In the genomic region with DNA sequence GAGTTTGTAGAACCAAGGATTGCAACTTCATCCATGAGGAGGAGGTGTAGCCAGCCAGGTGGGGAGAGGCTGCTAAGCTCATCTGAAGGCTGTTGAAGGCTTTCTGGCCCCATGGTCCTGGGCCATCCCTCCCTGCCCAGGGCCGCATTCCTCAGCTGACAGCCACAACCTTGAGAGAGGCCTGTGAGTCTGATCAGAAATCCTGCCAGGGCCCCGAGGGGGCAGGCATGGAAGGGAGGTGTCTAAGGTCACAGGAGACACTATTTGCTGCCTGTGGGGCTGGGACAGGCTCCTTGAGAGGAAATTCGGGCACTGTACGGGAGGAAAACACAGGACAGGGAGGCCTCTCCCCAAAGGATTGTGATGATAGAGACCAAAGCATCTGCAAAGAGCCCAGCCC, we compare ENCODE assay signal across 32 cellular contexts.
"Had no signal": no experiment of that assay in that cellular context is flagged by ENCODE, and none has a peak within 500 bp of the region (broad histone marks: within the 10 kb centered on the region; RNA-seq: fewer than 3 reads in every experiment).

No MANE protein-coding gene starts in this region.

- H3K4me1 ChIP-seq: lower lobe of right lung, pancreas, psoas muscle, sigmoid colon, upper lobe of left lung, vagina had no signal

- ATAC-seq: esophagus mucosa; left lobe of liver; lower lobe of right lung; mucosa of descending colon; psoas muscle; stimulated activated memory B cell treated with anti-CD40 and anti-IgM and Interleukin-4, amounts not matched to agents 10 μg/mL and 1 μg/mL and 100 μg/mL, for 72 hours; stimulated activated naive CD8-positive, alpha-beta T cell treated with anti-CD3 and anti-CD28 coated beads, Interleukin-15, amount 100 ng/mL, for 72 hours had no signal

- H3K27ac ChIP-seq: brain microvascular endothelial cell, coronary artery, dorsolateral prefrontal cortex, lower lobe of right lung, pancreas, psoas muscle, sigmoid colon, upper lobe of left lung, vagina had no signal

- H3K27me3 ChIP-seq: pancreas, upper lobe of left lung, vagina had no signal

- H3K9me3 ChIP-seq: lower lobe of right lung, mucosa of descending colon, pancreas, psoas muscle, sigmoid colon, upper lobe of left lung, vagina had no signal

- FAIRE-seq: astrocyte, kidney, pancreas, small intestine had no signal

- H3K27ac Mint-ChIP-seq: activated naive CD4-positive, alpha-beta T cell treated with anti-CD3 and anti-CD28 coated beads, Interleukin-2, amount 10 ng/mL, durations not matched to agents 7 days and 5 days; activated naive CD8-positive, alpha-beta T cell treated with anti-CD3 and anti-CD28 coated beads, Interleukin-2, amount 10 ng/mL, durations not matched to agents 7 days and 5 days; endodermal cell; stimulated activated memory B cell treated with anti-CD40 and anti-IgM and Interleukin-4, amounts not matched to agents 10 μg/mL and 1 μg/mL and 100 μg/mL, for 72 hours had no signal

- H3K4me3 Mint-ChIP-seq: activated CD4-positive, alpha-beta T cell treated with anti-CD3 and anti-CD28 coated beads, Interleukin-2, amount 10 ng/mL, durations not matched to agents 7 days and 5 days; activated naive CD4-positive, alpha-beta T cell treated with anti-CD3 and anti-CD28 coated beads, Interleukin-2, amount 10 ng/mL, durations not matched to agents 7 days and 5 days; activated naive CD8-positive, alpha-beta T cell treated with anti-CD3 and anti-CD28 coated beads, Interleukin-2, amount 10 ng/mL, durations not matched to agents 7 days and 5 days; endodermal cell; stimulated activated memory B cell treated with anti-CD40 and anti-IgM and Interleukin-4, amounts not matched to agents 10 μg/mL and 1 μg/mL and 100 μg/mL, for 72 hours; stimulated activated naive CD8-positive, alpha-beta T cell treated with anti-CD3 and anti-CD28 coated beads, Interleukin-15, amount 100 ng/mL, for 72 hours had no signal

- H3K36me3 Mint-ChIP-seq: activated naive CD4-positive, alpha-beta T cell treated with anti-CD3 and anti-CD28 coated beads, Interleukin-2, amount 10 ng/mL, durations not matched to agents 7 days and 5 days; activated naive CD8-positive, alpha-beta T cell treated with anti-CD3 and anti-CD28 coated beads, Interleukin-2, amount 10 ng/mL, durations not matched to agents 7 days and 5 days; stimulated activated memory B cell treated with anti-CD40 and anti-IgM and Interleukin-4, amounts not matched to agents 10 μg/mL and 1 μg/mL and 100 μg/mL, for 72 hours had no signal

- H3K36me3 ChIP-seq: brain microvascular endothelial cell, lower lobe of right lung, pancreas, sigmoid colon, upper lobe of left lung, vagina had no signal

- H3K4me3 ChIP-seq: coronary artery, dorsolateral prefrontal cortex, lower lobe of right lung, mucosa of descending colon, pancreas, psoas muscle, sigmoid colon, upper lobe of left lung, vagina had no signal

- DNase-seq: activated CD4-positive, alpha-beta T cell treated with anti-CD3 and anti-CD28 coated beads, Interleukin-2, amount 10 ng/mL, durations not matched to agents 7 days and 5 days; activated CD4-positive, CD25-positive, alpha-beta regulatory T cell treated with anti-CD3 and anti-CD28 coated beads, Interleukin-2, amount 50 U/mL, for 72 hours; activated gamma-delta T cell; activated naive CD4-positive, alpha-beta T cell treated with anti-CD3 and anti-CD28 coated beads, Interleukin-2, amount 10 ng/mL, durations not matched to agents 7 days and 5 days; activated naive CD8-positive, alpha-beta T cell treated with anti-CD3 and anti-CD28 coated beads, Interleukin-2, amount 10 ng/mL, durations not matched to agents 7 days and 5 days; activated T-cell treated with anti-CD3 and anti-CD28 coated beads, Interleukin-2, amount 50 U/mL, for 1 hour; amniotic stem cell; brain microvascular endothelial cell; dorsolateral prefrontal cortex; endodermal cell; foreskin fibroblast; hippocampal formation; kidney; lower lobe of right lung; mesendoderm; mucosa of descending colon; nucleus accumbens; pancreas; psoas muscle; sigmoid colon; small intestine; stimulated activated CD4-positive, alpha-beta T cell treated with anti-CD3 and anti-CD28 coated beads, Interleukin-4, amount 100 ng/mL, for 24 hours; stimulated activated naive CD8-positive, alpha-beta T cell treated with anti-CD3 and anti-CD28 coated beads, Interleukin-15, amount 100 ng/mL, for 72 hours; substantia nigra; T-helper 2 cell; upper lobe of left lung had no signal

- H3K9me3 Mint-ChIP-seq: activated CD4-positive, alpha-beta T cell treated with anti-CD3 and anti-CD28 coated beads, Interleukin-2, amount 10 ng/mL, durations not matched to agents 7 days and 5 days; activated naive CD4-positive, alpha-beta T cell treated with anti-CD3 and anti-CD28 coated beads, Interleukin-2, amount 10 ng/mL, durations not matched to agents 7 days and 5 days; activated naive CD8-positive, alpha-beta T cell treated with anti-CD3 and anti-CD28 coated beads, Interleukin-2, amount 10 ng/mL, durations not matched to agents 7 days and 5 days; endodermal cell; stimulated activated memory B cell treated with anti-CD40 and anti-IgM and Interleukin-4, amounts not matched to agents 10 μg/mL and 1 μg/mL and 100 μg/mL, for 72 hours; stimulated activated naive CD8-positive, alpha-beta T cell treated with anti-CD3 and anti-CD28 coated beads, Interleukin-15, amount 100 ng/mL, for 72 hours had no signal

- H3K27me3 Mint-ChIP-seq: stimulated activated naive CD8-positive, alpha-beta T cell treated with anti-CD3 and anti-CD28 coated beads, Interleukin-15, amount 100 ng/mL, for 72 hours had no signal

- H3K4me1 Mint-ChIP-seq: activated naive CD4-positive, alpha-beta T cell treated with anti-CD3 and anti-CD28 coated beads, Interleukin-2, amount 10 ng/mL, durations not matched to agents 7 days and 5 days; activated naive CD8-positive, alpha-beta T cell treated with anti-CD3 and anti-CD28 coated beads, Interleukin-2, amount 10 ng/mL, durations not matched to agents 7 days and 5 days; endodermal cell had no signal
